In the genomic region with DNA sequence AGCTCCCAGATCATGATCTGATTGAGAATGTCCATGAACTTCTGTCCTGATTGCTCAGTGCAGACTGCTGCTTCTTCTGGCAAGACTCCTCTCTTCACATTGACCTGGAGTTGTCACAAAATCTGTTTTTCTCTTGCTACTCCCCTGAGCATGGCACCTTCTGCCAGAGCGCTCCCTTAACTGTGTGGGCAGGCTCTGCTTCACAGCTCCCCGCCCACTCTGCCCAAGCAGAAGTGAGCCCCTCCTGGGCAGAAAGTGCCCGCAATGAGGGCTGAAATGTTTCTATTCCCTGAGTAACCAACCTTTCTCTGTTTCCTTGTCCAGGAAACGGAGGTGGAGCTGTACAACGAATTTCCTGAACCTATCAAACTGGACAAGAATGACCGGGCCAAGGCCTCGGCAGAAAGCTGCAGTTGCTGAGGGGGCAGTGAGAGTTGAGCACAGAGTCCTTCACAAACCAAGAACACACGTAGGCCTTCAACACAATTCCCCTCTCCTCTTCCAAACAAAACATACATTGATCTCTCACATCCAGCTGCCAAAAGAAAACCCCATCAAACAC, we compare ENCODE assay signal across 19 cellular contexts.
A peak's percentile ranks its signal among the peaks of the same experiment; 100 is the strongest.
DNase-seq lines count a peak whose midpoint lies in the region; ATAC-seq and TF ChIP-seq lines count a peak whose summit lies in the region.
"Had no signal": no experiment of that assay in that cellular context is flagged by ENCODE, and none has a peak within 500 bp of the region (broad histone marks: within the 10 kb centered on the region; RNA-seq: fewer than 3 reads in every experiment).

No MANE protein-coding gene starts in this region.

- intact Hi-C loops in posterior cingulate gyrus (cut with DNase I) (loop anchor here (10.0 kb wide), 1 partner anchor 52 kb away; no protein-coding TSS in a partner anchor), A673 (cut with micrococcal nuclease; ENCODE audit: unreplicated experiment) (no loop called here)

- H3K4me3 ChIP-seq in A673 (ENCODE audit: low read depth, low read length, poor library complexity, severe bottlenecking): no peak overlapping the region
- H3K4me3 ChIP-seq: K562, mucosa of descending colon, Peyer's patch, skin epidermis had no signal

- H3K36me3 ChIP-seq in A673 (ENCODE audit: insufficient read depth, low read length, poor library complexity, severe bottlenecking): peaks cover 34% of the 10 kb centered on the region

- no peaks in the 10 kb centered on the region for H3K9me3 ChIP-seq in A673 (ENCODE audit: low read depth, low read length, poor library complexity, severe bottlenecking)
- H3K9me3 ChIP-seq: mucosa of descending colon, Peyer's patch had no signal

- BruUV-seq in A673 (replicated peaks; lab: Mats Ljungman, UMichigan): no TSS peak

- peak overlapping the region; percentile 46 for H3K27ac Mint-ChIP-seq in stimulated activated naive CD8-positive, alpha-beta T cell treated with anti-CD3 and anti-CD28 coated beads, Interleukin-15, Interleukin-2, amounts not matched to agents 100 ng/mL and 50 ng/mL, for 24 hours
- H3K27ac Mint-ChIP-seq in stimulated activated naive CD8-positive, alpha-beta T cell treated with anti-CD3 and anti-CD28 coated beads, Interleukin-15, amount 100 ng/mL, for 72 hours: no peak overlapping the region
- H3K27ac Mint-ChIP-seq: stimulated activated memory B cell treated with anti-CD40 and anti-IgM and Interleukin-4, amounts not matched to agents 10 μg/mL and 1 μg/mL and 100 μg/mL, for 72 hours; WTC11 had no signal

- no peaks in the 10 kb centered on the region for H3K27me3 Mint-ChIP-seq in stimulated activated naive CD8-positive, alpha-beta T cell treated with anti-CD3 and anti-CD28 coated beads, Interleukin-15, Interleukin-2, amounts not matched to agents 100 ng/mL and 50 ng/mL, for 24 hours
- no peaks in the 10 kb centered on the region for H3K27me3 Mint-ChIP-seq in stimulated activated naive CD8-positive, alpha-beta T cell treated with anti-CD3 and anti-CD28 coated beads, Interleukin-15, amount 100 ng/mL, for 72 hours
- H3K27me3 Mint-ChIP-seq: stimulated activated memory B cell treated with anti-CD40 and anti-IgM and Interleukin-4, amounts not matched to agents 10 μg/mL and 1 μg/mL and 100 μg/mL, for 72 hours had no signal

- no peaks in the 10 kb centered on the region for H3K4me1 ChIP-seq in A673 (ENCODE audit: insufficient read depth, low read length, poor library complexity, severe bottlenecking)
- H3K4me1 ChIP-seq: Peyer's patch had no signal

- POLR2A ChIA-PET in A673 (lab: Charles Lee; ENCODE audit: low non-redundant PET): no interaction called here

- H3K4me3 Mint-ChIP-seq in stimulated activated naive CD8-positive, alpha-beta T cell treated with anti-CD3 and anti-CD28 coated beads, Interleukin-15, Interleukin-2, amounts not matched to agents 100 ng/mL and 50 ng/mL, for 24 hours: no peak overlapping the region
- H3K4me3 Mint-ChIP-seq in stimulated activated naive CD8-positive, alpha-beta T cell treated with anti-CD3 and anti-CD28 coated beads, Interleukin-15, amount 100 ng/mL, for 72 hours: no peak overlapping the region
- H3K4me3 Mint-ChIP-seq: stimulated activated memory B cell treated with anti-CD40 and anti-IgM and Interleukin-4, amounts not matched to agents 10 μg/mL and 1 μg/mL and 100 μg/mL, for 72 hours; WTC11 had no signal

- H3K36me3 Mint-ChIP-seq in stimulated activated naive CD8-positive, alpha-beta T cell treated with anti-CD3 and anti-CD28 coated beads, Interleukin-15, Interleukin-2, amounts not matched to agents 100 ng/mL and 50 ng/mL, for 24 hours (ENCODE audit: low read depth): peaks cover 82% of the 10 kb centered on the region

- H3K4me1 Mint-ChIP-seq in stimulated activated naive CD8-positive, alpha-beta T cell treated with anti-CD3 and anti-CD28 coated beads, Interleukin-15, Interleukin-2, amounts not matched to agents 100 ng/mL and 50 ng/mL, for 24 hours (ENCODE audit: low read depth): peaks cover 22% of the 10 kb centered on the region
- peaks cover 14% of the 10 kb centered on the region for H3K4me1 Mint-ChIP-seq in stimulated activated naive CD8-positive, alpha-beta T cell treated with anti-CD3 and anti-CD28 coated beads, Interleukin-15, amount 100 ng/mL, for 72 hours
- H3K4me1 Mint-ChIP-seq: stimulated activated memory B cell treated with anti-CD40 and anti-IgM and Interleukin-4, amounts not matched to agents 10 μg/mL and 1 μg/mL and 100 μg/mL, for 72 hours; WTC11 had no signal

- no peaks in the 10 kb centered on the region for H3K9me3 Mint-ChIP-seq in stimulated activated naive CD8-positive, alpha-beta T cell treated with anti-CD3 and anti-CD28 coated beads, Interleukin-15, Interleukin-2, amounts not matched to agents 100 ng/mL and 50 ng/mL, for 24 hours
- no peaks in the 10 kb centered on the region for H3K9me3 Mint-ChIP-seq in stimulated activated naive CD8-positive, alpha-beta T cell treated with anti-CD3 and anti-CD28 coated beads, Interleukin-15, amount 100 ng/mL, for 72 hours
- H3K9me3 Mint-ChIP-seq: stimulated activated memory B cell treated with anti-CD40 and anti-IgM and Interleukin-4, amounts not matched to agents 10 μg/mL and 1 μg/mL and 100 μg/mL, for 72 hours; WTC11 had no signal

- CTCF ChIA-PET in A673 (lab: Charles Lee): no interaction called here

- DNase-seq in stimulated activated naive CD8-positive, alpha-beta T cell treated with anti-CD3 and anti-CD28 coated beads, Interleukin-15, amount 100 ng/mL, for 72 hours: no peak
- DNase-seq in dermis blood vessel endothelial cell: peak; percentile 79
- DNase-seq in posterior cingulate gyrus: peak in 8 of 10 donors; percentile 35 to 92 (median 64)
- DNase-seq in kidney tubule cell (ENCODE audit: low spot score): no peak
- no peak for DNase-seq in activated CD4-positive, CD25-positive, alpha-beta regulatory T cell (lab: John Stamatoyannopoulos, UW)
- no peak for DNase-seq in A673 (ENCODE audit: low spot score)
- DNase-seq: activated CD8-positive, alpha-beta memory T cell treated with anti-CD3 and anti-CD28 coated beads, Interleukin-2, amount 50 U/mL, for 4 hours; cerebellar nuclear complex; DMS53; mucosa of descending colon; NCI-H1092 treated with DMSO at 0.1 percent for 48 hours; NCI-H774; Peyer's patch; SW 1271 had no signal

- ATAC-seq in stimulated activated naive CD8-positive, alpha-beta T cell treated with anti-CD3 and anti-CD28 coated beads, Interleukin-15, amount 100 ng/mL, for 72 hours: no peak
- ATAC-seq: K562; mucosa of descending colon; stimulated activated memory B cell treated with anti-CD40 and anti-IgM and Interleukin-4, amounts not matched to agents 10 μg/mL and 1 μg/mL and 100 μg/mL, for 72 hours; WTC11 had no signal

- no peaks in the 10 kb centered on the region for H3K27me3 ChIP-seq in A673 (replicated peaks; ENCODE audit: insufficient read depth, low read depth, low read length, poor library complexity)
- H3K27me3 ChIP-seq: Peyer's patch had no signal

- TF ChIP-seq CTCF in A673 (conservative IDR thresholded peaks at IDR 0.05; ENCODE audit: low read depth, low read length): no peak

- no peak overlapping the region for H3K27ac ChIP-seq in A673 (ENCODE audit: low read depth, low read length, poor library complexity, severe bottlenecking)
- H3K27ac ChIP-seq: Peyer's patch had no signal

Comparison
In these comparisons a context has a peak if more than half of its experiments do, and no peak if none do; other contexts are left out.
1. DNase-seq: peak in dermis blood vessel endothelial cell (single experiment) and posterior cingulate gyrus (8 of 10); none in stimulated activated naive CD8-positive, alpha-beta T cell treated with anti-CD3 and anti-CD28 coated beads, Interleukin-15, amount 100 ng/mL, for 72 hours (0 of 2), kidney tubule cell (single experiment), activated CD4-positive, CD25-positive, alpha-beta regulatory T cell (0 of 4) and A673 (single experiment).